Comparison of ENCODE assay signal across 11 cellular contexts in genomic region chr15:60584355-60585023, GRCh38.
A peak's percentile ranks its signal among the peaks of the same experiment; 100 is the strongest.
DNase-seq lines count a peak whose midpoint lies in the region; ATAC-seq and TF ChIP-seq lines count a peak whose summit lies in the region.
"Had no signal": no experiment of that assay in that cellular context is flagged by ENCODE, and none has a peak within 500 bp of the region (broad histone marks: within the 10 kb centered on the region; RNA-seq: fewer than 3 reads in every experiment).

No MANE protein-coding gene starts in this region.

- H3K27ac Mint-ChIP-seq in activated T-helper 17 cell treated with anti-CD3 and anti-CD28 coated beads, Interleukin-2, amount 50 U/mL, for 72 hours = peak overlapping the region; percentile 92
- H3K27ac Mint-ChIP-seq: mesothelial cell of epicardium; stimulated activated naive B cell treated with anti-CD40 and anti-IgM and Interleukin-4, amounts not matched to agents 10 μg/mL and 1 μg/mL and 100 μg/mL, for 72 hours had no signal

- peaks cover 98% of the 10 kb centered on the region for H3K36me3 Mint-ChIP-seq in activated T-helper 17 cell treated with anti-CD3 and anti-CD28 coated beads, Interleukin-2, amount 50 U/mL, for 72 hours (ENCODE audit: low read depth)
- H3K36me3 Mint-ChIP-seq: mesothelial cell of epicardium; stimulated activated naive B cell treated with anti-CD40 and anti-IgM and Interleukin-4, amounts not matched to agents 10 μg/mL and 1 μg/mL and 100 μg/mL, for 72 hours had no signal

- no peaks in the 10 kb centered on the region for H3K27me3 Mint-ChIP-seq in activated T-helper 17 cell treated with anti-CD3 and anti-CD28 coated beads, Interleukin-2, amount 50 U/mL, for 72 hours

- H3K27ac ChIP-seq in gastrocnemius medialis (peak overlapping the region in 3 of 4 donors; percentile 26 to 63 (median 31)), sigmoid colon (no peak overlapping the region)
- H3K27ac ChIP-seq: ascending aorta had no signal

- H3K9me3 Mint-ChIP-seq in activated T-helper 17 cell treated with anti-CD3 and anti-CD28 coated beads, Interleukin-2, amount 50 U/mL, for 72 hours = no peaks in the 10 kb centered on the region
- H3K9me3 Mint-ChIP-seq: mesothelial cell of epicardium; stimulated activated naive B cell treated with anti-CD40 and anti-IgM and Interleukin-4, amounts not matched to agents 10 μg/mL and 1 μg/mL and 100 μg/mL, for 72 hours had no signal

- no peak for TF ChIP-seq EP300 in sigmoid colon (IDR thresholded peaks at IDR 0.05)

- 69 to 79% methylated on average over 5 of the region's 5 CpGs for WGBS in sigmoid colon, 2 donors

- H3K9me3 ChIP-seq in gastrocnemius medialis (no peaks in the 10 kb centered on the region), sigmoid colon (no peaks in the 10 kb centered on the region)
- H3K9me3 ChIP-seq: ascending aorta had no signal

- peak overlapping the region; percentile 90 for H3K4me3 Mint-ChIP-seq in activated T-helper 17 cell treated with anti-CD3 and anti-CD28 coated beads, Interleukin-2, amount 50 U/mL, for 72 hours
- H3K4me3 Mint-ChIP-seq: mesothelial cell of epicardium; stimulated activated naive B cell treated with anti-CD40 and anti-IgM and Interleukin-4, amounts not matched to agents 10 μg/mL and 1 μg/mL and 100 μg/mL, for 72 hours had no signal

- H3K4me3 ChIP-seq in gastrocnemius medialis (no peak overlapping the region), sigmoid colon (no peak overlapping the region)
- H3K4me3 ChIP-seq: ascending aorta had no signal

- TF ChIP-seq POLR2A in gastrocnemius medialis (IDR thresholded peaks at IDR 0.05) (no peak), sigmoid colon (IDR thresholded peaks at IDR 0.05) (no peak)

- ATAC-seq in GM18868 (IDR thresholded peaks at IDR 0.05; ENCODE audit: unreplicated experiment) = peak; percentile 35
- peak; percentile 31 for ATAC-seq in HG02610 (IDR thresholded peaks at IDR 0.05; ENCODE audit: unreplicated experiment)
- ATAC-seq in activated T-helper 17 cell treated with anti-CD3 and anti-CD28 coated beads, Interleukin-2, amount 50 U/mL, for 72 hours (replicated peaks) = peak; percentile 32
- no peak for ATAC-seq in gastrocnemius medialis
- ATAC-seq: stimulated activated naive B cell treated with anti-CD40 and anti-IgM and Interleukin-4, amounts not matched to agents 10 μg/mL and 1 μg/mL and 100 μg/mL, for 72 hours had no signal

- in situ Hi-C loops in gastrocnemius medialis (cut with MboI; ENCODE audit: low sequenced_read_pairs in 4 of 4) = loop anchor here (5.0 to 25.0 kb wide), 5 partner anchors 328 to 1253 kb away; no protein-coding TSS in a partner anchor

- H3K36me3 ChIP-seq in gastrocnemius medialis (no peaks in the 10 kb centered on the region), sigmoid colon (no peaks in the 10 kb centered on the region)
- H3K36me3 ChIP-seq: ascending aorta had no signal

- H3K27me3 ChIP-seq in gastrocnemius medialis (no peaks in the 10 kb centered on the region), sigmoid colon (no peaks in the 10 kb centered on the region)
- H3K27me3 ChIP-seq: ascending aorta had no signal

- no peak for DNase-seq in gastrocnemius medialis
- DNase-seq in GM20000 (ENCODE audit: low spot score) = no peak
- no peak for DNase-seq in sigmoid colon
- no peak for DNase-seq in NCI-H345 treated with DMSO at 0.1 percent for 48 hours (lab: John Stamatoyannopoulos, UW; ENCODE audit: unreplicated experiment)
- DNase-seq: stimulated activated naive B cell treated with anti-CD40 and anti-IgM and Interleukin-4, amounts not matched to agents 10 μg/mL and 1 μg/mL and 100 μg/mL, for 72 hours; T1000 had no signal

- H3K4me1 Mint-ChIP-seq in activated T-helper 17 cell treated with anti-CD3 and anti-CD28 coated beads, Interleukin-2, amount 50 U/mL, for 72 hours = peaks cover 67% of the 10 kb centered on the region

- TF ChIP-seq CTCF in gastrocnemius medialis (IDR thresholded peaks at IDR 0.05 in 4 of 5, conservative IDR thresholded peaks at IDR 0.05 in 1 of 5) = no peak
- TF ChIP-seq CTCF in GM20000 (IDR thresholded peaks at IDR 0.05; ENCODE audit: extremely low read depth, missing control alignments) = no peak
- no peak for TF ChIP-seq CTCF in sigmoid colon (IDR thresholded peaks at IDR 0.05)

- intact Hi-C loops in gastrocnemius medialis (cut with DNase I; ENCODE audit: low total_unique reads) (loop anchor here (1.0 to 5.0 kb wide), 3 partner anchors 77 to 466 kb away; no protein-coding TSS in a partner anchor), sigmoid colon (cut with DNase I) (loop anchor here (1.0 to 10.0 kb wide), 4 partner anchors 67 to 1248 kb away; no protein-coding TSS in a partner anchor)

- H3K4me1 ChIP-seq in gastrocnemius medialis (peaks cover 75 to 97% of the 10 kb centered on the region in 2 donors), sigmoid colon (peaks cover 0 to 37% (median 16%) of the 10 kb centered on the region in 4 donors)
- H3K4me1 ChIP-seq: ascending aorta had no signal

Comparison
In these comparisons a context has a peak if more than half of its experiments do, and no peak if none do; other contexts are left out.
1. ATAC-seq: peak in GM18868 (single experiment), HG02610 (single experiment) and activated T-helper 17 cell treated with anti-CD3 and anti-CD28 coated beads, Interleukin-2, amount 50 U/mL, for 72 hours (single experiment); none in gastrocnemius medialis (0 of 2).
2. H3K27ac ChIP-seq: peak in gastrocnemius medialis (3 of 4); none in sigmoid colon (0 of 4).